In the genomic region with DNA sequence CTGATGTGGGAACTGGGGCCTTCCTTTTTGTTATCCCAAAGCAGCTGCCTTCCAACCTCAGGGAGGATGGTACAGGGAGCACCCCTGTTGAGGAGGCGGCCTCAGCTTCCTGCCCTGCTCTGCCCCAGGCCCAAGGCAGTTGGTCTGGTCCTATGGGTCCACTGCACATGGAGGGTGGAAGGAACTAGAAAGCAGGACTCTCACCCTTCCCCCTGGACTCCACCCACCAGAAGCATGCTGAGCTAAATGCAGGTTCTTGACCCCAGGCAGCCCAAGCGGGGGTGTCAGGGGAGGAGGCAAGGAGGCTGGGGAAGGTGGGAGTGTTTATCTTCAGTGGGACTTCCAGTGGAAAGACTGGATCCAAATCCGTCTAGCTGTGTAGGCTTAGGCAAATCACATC, we compare ENCODE assay signal across 1 cellular context.
TF ChIP-seq lines count a peak whose summit lies in the region.

No MANE protein-coding gene starts in this region.

TF ChIP-seq in GM12878, 131 proteins besides CTCF, POLR2A, EP300 and RAD21 (continued from another document):
- TF ChIP-seq, protein P1, sequence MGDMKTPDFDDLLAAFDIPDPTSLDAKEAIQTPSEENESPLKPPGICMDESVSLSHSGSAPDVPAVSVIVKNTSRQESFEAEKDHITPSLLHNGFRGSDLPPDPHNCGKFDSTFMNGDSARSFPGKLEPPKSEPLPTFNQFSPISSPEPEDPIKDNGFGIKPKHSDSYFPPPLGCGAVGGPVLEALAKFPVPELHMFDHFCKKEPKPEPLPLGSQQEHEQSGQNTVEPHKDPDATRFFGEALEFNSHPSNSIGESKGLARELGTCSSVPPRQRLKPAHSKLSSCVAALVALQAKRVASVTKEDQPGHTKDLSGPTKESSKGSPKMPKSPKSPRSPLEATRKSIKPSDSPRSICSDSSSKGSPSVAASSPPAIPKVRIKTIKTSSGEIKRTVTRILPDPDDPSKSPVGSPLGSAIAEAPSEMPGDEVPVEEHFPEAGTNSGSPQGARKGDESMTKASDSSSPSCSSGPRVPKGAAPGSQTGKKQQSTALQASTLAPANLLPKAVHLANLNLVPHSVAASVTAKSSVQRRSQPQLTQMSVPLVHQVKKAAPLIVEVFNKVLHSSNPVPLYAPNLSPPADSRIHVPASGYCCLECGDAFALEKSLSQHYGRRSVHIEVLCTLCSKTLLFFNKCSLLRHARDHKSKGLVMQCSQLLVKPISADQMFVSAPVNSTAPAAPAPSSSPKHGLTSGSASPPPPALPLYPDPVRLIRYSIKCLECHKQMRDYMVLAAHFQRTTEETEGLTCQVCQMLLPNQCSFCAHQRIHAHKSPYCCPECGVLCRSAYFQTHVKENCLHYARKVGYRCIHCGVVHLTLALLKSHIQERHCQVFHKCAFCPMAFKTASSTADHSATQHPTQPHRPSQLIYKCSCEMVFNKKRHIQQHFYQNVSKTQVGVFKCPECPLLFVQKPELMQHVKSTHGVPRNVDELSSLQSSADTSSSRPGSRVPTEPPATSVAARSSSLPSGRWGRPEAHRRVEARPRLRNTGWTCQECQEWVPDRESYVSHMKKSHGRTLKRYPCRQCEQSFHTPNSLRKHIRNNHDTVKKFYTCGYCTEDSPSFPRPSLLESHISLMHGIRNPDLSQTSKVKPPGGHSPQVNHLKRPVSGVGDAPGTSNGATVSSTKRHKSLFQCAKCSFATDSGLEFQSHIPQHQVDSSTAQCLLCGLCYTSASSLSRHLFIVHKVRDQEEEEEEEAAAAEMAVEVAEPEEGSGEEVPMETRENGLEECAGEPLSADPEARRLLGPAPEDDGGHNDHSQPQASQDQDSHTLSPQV (IDR thresholded peaks at IDR 0.05), result no peak
- TF ChIP-seq CBFB (IDR thresholded peaks at IDR 0.05; ENCODE audit: low read depth) (no peak), SRF (IDR thresholded peaks at IDR 0.05; ENCODE audit: low read depth in 2 of 2, low read length in 2 of 2) (no peak), RB1 (IDR thresholded peaks at IDR 0.05; ENCODE audit: borderline replicate concordance) (no peak), BMI1 (IDR thresholded peaks at IDR 0.05; ENCODE audit: borderline replicate concordance) (no peak)
